In the genomic region with DNA sequence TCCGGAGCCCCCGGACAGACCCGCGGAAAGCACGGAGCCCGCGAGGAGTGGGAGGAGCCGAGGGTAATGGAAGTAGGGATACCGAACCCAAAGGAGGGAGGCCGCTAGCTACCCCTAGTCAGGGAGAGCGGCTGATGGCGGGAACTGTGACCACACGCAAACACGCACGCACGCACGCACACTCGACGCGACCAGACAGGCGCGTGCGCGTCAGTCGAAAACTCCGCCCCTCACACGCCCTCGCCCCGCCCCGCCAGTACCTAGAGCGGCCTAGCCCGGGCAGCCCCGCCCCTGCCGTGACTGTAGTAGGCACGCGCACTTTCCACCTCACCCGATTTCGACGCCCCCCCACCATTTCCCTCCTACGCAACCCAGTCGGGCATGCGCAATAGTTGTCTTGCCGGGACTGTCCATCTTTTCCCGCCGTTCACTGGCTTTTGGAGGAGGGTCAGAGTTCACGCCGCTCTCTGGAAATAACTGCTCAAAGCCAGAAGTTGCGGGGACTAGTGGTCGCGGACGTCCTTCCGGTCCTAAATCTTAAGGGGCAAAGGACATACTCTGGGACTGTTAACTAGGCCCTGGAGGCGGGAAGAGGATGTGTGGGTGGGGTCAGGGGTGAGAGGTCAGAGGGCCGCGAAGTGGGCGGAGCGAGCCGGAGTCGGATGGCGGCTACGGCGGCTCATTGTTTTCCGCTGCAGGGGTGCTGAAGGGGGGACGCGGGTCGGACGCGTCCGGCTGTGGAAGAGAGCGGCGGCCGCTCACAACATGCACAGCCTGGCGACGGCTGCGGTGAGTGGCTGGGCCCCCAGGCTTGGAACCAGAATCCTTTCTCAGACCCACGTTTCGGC, we compare ENCODE assay signal across 8 cellular contexts. TPM values are rescaled to one million over a fixed set of nuclear protein-coding genes. Genes with fewer than 3 reads are reported as not detected.
DNase-seq lines count a peak whose midpoint lies in the region; ATAC-seq lines count a peak whose summit lies in the region.

A gene with protein sequence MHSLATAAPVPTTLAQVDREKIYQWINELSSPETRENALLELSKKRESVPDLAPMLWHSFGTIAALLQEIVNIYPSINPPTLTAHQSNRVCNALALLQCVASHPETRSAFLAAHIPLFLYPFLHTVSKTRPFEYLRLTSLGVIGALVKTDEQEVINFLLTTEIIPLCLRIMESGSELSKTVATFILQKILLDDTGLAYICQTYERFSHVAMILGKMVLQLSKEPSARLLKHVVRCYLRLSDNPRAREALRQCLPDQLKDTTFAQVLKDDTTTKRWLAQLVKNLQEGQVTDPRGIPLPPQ (plus strand): TSS at position 650 of the 848 bp plus-strand sequence. CDS start 116 bp downstream, at position 766.
A gene with protein sequence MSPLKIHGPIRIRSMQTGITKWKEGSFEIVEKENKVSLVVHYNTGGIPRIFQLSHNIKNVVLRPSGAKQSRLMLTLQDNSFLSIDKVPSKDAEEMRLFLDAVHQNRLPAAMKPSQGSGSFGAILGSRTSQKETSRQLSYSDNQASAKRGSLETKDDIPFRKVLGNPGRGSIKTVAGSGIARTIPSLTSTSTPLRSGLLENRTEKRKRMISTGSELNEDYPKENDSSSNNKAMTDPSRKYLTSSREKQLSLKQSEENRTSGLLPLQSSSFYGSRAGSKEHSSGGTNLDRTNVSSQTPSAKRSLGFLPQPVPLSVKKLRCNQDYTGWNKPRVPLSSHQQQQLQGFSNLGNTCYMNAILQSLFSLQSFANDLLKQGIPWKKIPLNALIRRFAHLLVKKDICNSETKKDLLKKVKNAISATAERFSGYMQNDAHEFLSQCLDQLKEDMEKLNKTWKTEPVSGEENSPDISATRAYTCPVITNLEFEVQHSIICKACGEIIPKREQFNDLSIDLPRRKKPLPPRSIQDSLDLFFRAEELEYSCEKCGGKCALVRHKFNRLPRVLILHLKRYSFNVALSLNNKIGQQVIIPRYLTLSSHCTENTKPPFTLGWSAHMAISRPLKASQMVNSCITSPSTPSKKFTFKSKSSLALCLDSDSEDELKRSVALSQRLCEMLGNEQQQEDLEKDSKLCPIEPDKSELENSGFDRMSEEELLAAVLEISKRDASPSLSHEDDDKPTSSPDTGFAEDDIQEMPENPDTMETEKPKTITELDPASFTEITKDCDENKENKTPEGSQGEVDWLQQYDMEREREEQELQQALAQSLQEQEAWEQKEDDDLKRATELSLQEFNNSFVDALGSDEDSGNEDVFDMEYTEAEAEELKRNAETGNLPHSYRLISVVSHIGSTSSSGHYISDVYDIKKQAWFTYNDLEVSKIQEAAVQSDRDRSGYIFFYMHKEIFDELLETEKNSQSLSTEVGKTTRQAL (minus strand): TSS at position 162 of the 848 bp plus-strand sequence. CDS start 9,698 bp downstream, outside the sequence.

- H3K4me1 Mint-ChIP-seq in effector memory CD8-positive, alpha-beta T cell (ENCODE audit: low read depth in 2 of 2), result peaks cover 41 to 47% of the 10 kb centered on the region in 2 donors
- H3K4me1 Mint-ChIP-seq in memory B cell, result peaks cover 41% of the 10 kb centered on the region

- H3K36me3 Mint-ChIP-seq in effector memory CD8-positive, alpha-beta T cell (ENCODE audit: insufficient read depth), result peaks cover 45% of the 10 kb centered on the region
- H3K36me3 Mint-ChIP-seq in memory B cell, result peaks cover 6% of the 10 kb centered on the region

- DNase-seq in COLO668 (lab: John Stamatoyannopoulos, UW; ENCODE audit: unreplicated experiment), result peak; percentile 99
- DNase-seq in HT1080 (ENCODE audit: low read depth), result peak; percentile 97
- peak; percentile 98 for DNase-seq in NOMO-1 treated with DMSO at 0.1 percent for 48 hours (lab: John Stamatoyannopoulos, UW; ENCODE audit: unreplicated experiment)
- DNase-seq in activated CD8-positive, alpha-beta memory T cell treated with anti-CD3 and anti-CD28 coated beads for 4 hours (ENCODE audit: low read depth in 2 of 2), result peak; percentile 99 to 100
- peak; percentile 100 for DNase-seq in effector memory CD8-positive, alpha-beta T cell
- DNase-seq in memory B cell (ENCODE audit: low spot score in 2 of 2), result peak; percentile 99 to 100
- peak; percentile 100 for DNase-seq in stimulated activated CD8-positive, alpha-beta memory T cell treated with anti-CD3 and anti-CD28 coated beads, Interleukin-12 subunit alpha, Interleukin-12 subunit beta, amount 100 ng/mL, for 24 hours (ENCODE audit: extremely low read depth)

- no peaks in the 10 kb centered on the region for H3K27me3 Mint-ChIP-seq in effector memory CD8-positive, alpha-beta T cell
- H3K27me3 Mint-ChIP-seq in memory B cell, result no peaks in the 10 kb centered on the region

- H3K4me3 Mint-ChIP-seq in effector memory CD8-positive, alpha-beta T cell, result peak within 1 kb of the TSS; percentile 89 to 94
- peak within 1 kb of the TSS; percentile 93 for H3K4me3 Mint-ChIP-seq in memory B cell

- peak within 1 kb of the TSS; percentile 94 to 99 for H3K27ac Mint-ChIP-seq in effector memory CD8-positive, alpha-beta T cell
- H3K27ac Mint-ChIP-seq in memory B cell, result peak within 1 kb of the TSS; percentile 97

- ATAC-seq in GM21360 (IDR thresholded peaks at IDR 0.05; ENCODE audit: unreplicated experiment), result peak; percentile 79
- peak; percentile 83 for ATAC-seq in effector memory CD8-positive, alpha-beta T cell (replicated peaks)
- peak; percentile 83 for ATAC-seq in memory B cell (ENCODE audit: low read depth)

- H3K9me3 Mint-ChIP-seq in effector memory CD8-positive, alpha-beta T cell, result no peaks in the 10 kb centered on the region
- no peaks in the 10 kb centered on the region for H3K9me3 Mint-ChIP-seq in memory B cell

RNA-seq across cellular contexts. Expression of the first gene that starts in this region (rescaled TPM):
- 80.1 and 101 TPM in 2 replicates for total RNA-seq in HT1080 (2014; rRNA removed; shearing (Covaris generic))
- 44.9 and 49.3 TPM in 2 replicates for polyA plus RNA-seq in HT1080 (2015; cell fraction: cytosol; rRNA removed)
- polyA plus RNA-seq in HT1080 (2015; cell fraction: nucleus; rRNA removed), result 62.7 and 74.0 TPM in 2 replicates

RNA-seq across cellular contexts. Expression of the second gene that starts in this region (rescaled TPM):
- 7.7 and 8.7 TPM in 2 replicates for total RNA-seq in HT1080 (2014; rRNA removed; shearing (Covaris generic))
- polyA plus RNA-seq in HT1080 (2015; cell fraction: cytosol; rRNA removed), result 2.6 and 3.4 TPM in 2 replicates
- 7.0 and 8.5 TPM in 2 replicates for polyA plus RNA-seq in HT1080 (2015; cell fraction: nucleus; rRNA removed)

Comparison
In these comparisons a context has a peak if more than half of its experiments do, and no peak if none do; other contexts are left out.
1. Peak in every context shown above with its lines: DNase-seq and ATAC-seq.